Comparison of ENCODE assay signal across 9 cellular contexts in the genomic region with DNA sequence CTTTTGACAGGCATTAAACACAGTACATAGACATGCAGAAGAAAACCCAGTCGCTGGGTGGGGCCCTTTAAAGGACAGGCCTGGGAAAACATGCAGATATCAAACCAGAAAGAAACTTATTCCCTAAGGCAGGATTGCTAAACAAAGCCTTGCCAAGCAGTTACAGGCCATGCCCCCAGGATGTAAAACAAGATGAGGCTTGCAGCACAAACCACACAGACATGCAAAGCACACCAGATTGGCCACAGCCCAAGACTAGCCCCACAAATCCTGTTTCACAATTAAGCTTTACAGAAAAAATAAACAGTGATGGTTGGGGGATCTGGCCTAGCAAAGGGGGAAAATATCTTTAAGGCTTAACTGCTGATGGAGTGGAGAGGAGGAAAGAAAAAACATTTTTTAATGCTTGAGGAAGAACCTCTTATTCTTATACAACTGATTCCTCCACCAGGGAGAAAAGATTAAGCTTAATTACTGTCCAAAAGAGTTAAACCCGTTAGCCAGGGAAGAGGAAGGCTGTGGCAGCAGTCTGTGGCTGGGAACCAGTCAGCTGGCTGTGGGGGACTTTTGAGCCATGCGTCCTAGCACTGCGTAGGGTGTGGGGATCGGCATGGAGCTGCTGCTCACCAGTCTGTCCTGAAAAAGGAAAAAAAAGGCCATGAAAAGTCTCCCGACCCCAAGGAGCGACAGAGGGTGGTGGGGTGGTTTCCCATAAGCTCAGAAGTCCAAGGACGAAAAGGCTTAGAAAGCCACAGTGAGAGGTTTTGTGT. TPM values are rescaled to one million over a fixed set of nuclear protein-coding genes. Genes with fewer than 3 reads are reported as not detected.
DNase-seq lines count a peak whose midpoint lies in the region; ATAC-seq and TF ChIP-seq lines count a peak whose summit lies in the region.
"Had no signal": no experiment of that assay in that cellular context is flagged by ENCODE, and none has a peak within 500 bp of the region (broad histone marks: within the 10 kb centered on the region; RNA-seq: fewer than 3 reads in every experiment).

No MANE protein-coding gene starts in this region.

- H2AFZ ChIP-seq in PC-3 (ENCODE audit: low read length) = no peak overlapping the region

- H3K27me3 ChIP-seq in PC-3 (ENCODE audit: low read length) = no peaks in the 10 kb centered on the region

- H3K4me1 ChIP-seq in PC-3 (ENCODE audit: insufficient read depth, low read length) = no peaks in the 10 kb centered on the region

- H3K4me1 Mint-ChIP-seq in stimulated activated naive CD8-positive, alpha-beta T cell treated with anti-CD3 and anti-CD28 coated beads, Interleukin-15, amount 100 ng/mL, for 72 hours = no peaks in the 10 kb centered on the region
- no peaks in the 10 kb centered on the region for H3K4me1 Mint-ChIP-seq in immature natural killer cell

- no peak overlapping the region for H3K4me3 ChIP-seq in PC-3 (ENCODE audit: low read length)

- DNase-seq in GF-D8 (lab: John Stamatoyannopoulos, UW) (peak; percentile 39), PC-3 (peak; percentile 4), islet precursor cell (peak; percentile 93), activated gamma-delta T cell (lab: John Stamatoyannopoulos, UW) (no peak), immature natural killer cell (no peak)
- DNase-seq in stimulated activated naive CD8-positive, alpha-beta T cell treated with anti-CD3 and anti-CD28 coated beads, Interleukin-15, amount 100 ng/mL, for 72 hours = no peak
- DNase-seq in activated CD4-positive, alpha-beta T cell treated with anti-CD3 and anti-CD28 coated beads for 1 hour = no peak

- no peaks in the 10 kb centered on the region for H3K9me3 ChIP-seq in PC-3 (ENCODE audit: low read length)

- CTCF ChIA-PET in PC-3 (lab: Charles Lee) = no interaction called here

- H3K9me3 Mint-ChIP-seq in stimulated activated naive CD8-positive, alpha-beta T cell treated with anti-CD3 and anti-CD28 coated beads, Interleukin-15, amount 100 ng/mL, for 72 hours = peaks cover 0 to 9% of the 10 kb centered on the region in 2 donors
- peaks cover 0 to 6% (median 2%) of the 10 kb centered on the region in 6 donors for H3K9me3 Mint-ChIP-seq in immature natural killer cell

- H3F3A ChIP-seq in PC-3 (ENCODE audit: low read length, unreplicated experiment) = no peaks in the 10 kb centered on the region

- no peak for TF ChIP-seq CTCF in PC-3 (conservative IDR thresholded peaks at IDR 0.05; ENCODE audit: low read depth, low read length)

- H3K9me2 ChIP-seq in PC-3 (replicated peaks; ENCODE audit: low read length) = no peaks in the 10 kb centered on the region

- peaks cover 0 to 6% (median 3%) of the 10 kb centered on the region in 3 donors for H3K36me3 Mint-ChIP-seq in immature natural killer cell

- no peaks in the 10 kb centered on the region for H4K20me1 ChIP-seq in PC-3 (ENCODE audit: low read length)

- intact Hi-C loops in PC-3 (cut with micrococcal nuclease) = no loop called here

- POLR2A ChIA-PET in PC-3 (lab: Charles Lee; ENCODE audit: unreplicated experiment) = no interaction called here

- no peaks in the 10 kb centered on the region for H3K79me2 ChIP-seq in PC-3 (ENCODE audit: low read length)

- H3K27ac ChIP-seq in PC-3 (ENCODE audit: low read length) = no peak overlapping the region

- no TSS peak for BruUV-seq in PC-3 (replicated peaks; lab: Mats Ljungman, UMichigan)

- no peak overlapping the region for H3K4me3 Mint-ChIP-seq in stimulated activated naive CD8-positive, alpha-beta T cell treated with anti-CD3 and anti-CD28 coated beads, Interleukin-15, amount 100 ng/mL, for 72 hours
- H3K4me3 Mint-ChIP-seq in immature natural killer cell = no peak overlapping the region
- H3K4me3 Mint-ChIP-seq: brain had no signal

- H3K4me2 ChIP-seq in PC-3 (ENCODE audit: low read length) = no peak overlapping the region

- H3K9ac ChIP-seq in PC-3 (ENCODE audit: low read length) = no peak overlapping the region

- no peak overlapping the region for H3K27ac Mint-ChIP-seq in stimulated activated naive CD8-positive, alpha-beta T cell treated with anti-CD3 and anti-CD28 coated beads, Interleukin-15, amount 100 ng/mL, for 72 hours
- H3K27ac Mint-ChIP-seq in immature natural killer cell = no peak overlapping the region

- peaks cover 6% of the 10 kb centered on the region for H3K27me3 Mint-ChIP-seq in stimulated activated naive CD8-positive, alpha-beta T cell treated with anti-CD3 and anti-CD28 coated beads, Interleukin-15, amount 100 ng/mL, for 72 hours
- H3K27me3 Mint-ChIP-seq in immature natural killer cell (ENCODE audit: low read depth in 3 of 3) = peaks cover 0 to 2% (median 2%) of the 10 kb centered on the region in 3 donors

- ATAC-seq in HG02678 (IDR thresholded peaks at IDR 0.05; ENCODE audit: unreplicated experiment) (peak; percentile 79), PC-3 (no peak)
- no peak for ATAC-seq in stimulated activated naive CD8-positive, alpha-beta T cell treated with anti-CD3 and anti-CD28 coated beads, Interleukin-15, amount 100 ng/mL, for 72 hours

- no peaks in the 10 kb centered on the region for H3K36me3 ChIP-seq in PC-3 (ENCODE audit: low read depth, low read length)

RNA-seq across cellular contexts. Expression of a gene that starts 28.4 kb away (rescaled TPM):
- total RNA-seq in PC-3 (2014; rRNA removed) = not detected in 2 replicates
- not detected for polyA plus RNA-seq in immature natural killer cell

Comparison
In these comparisons a context has a peak if more than half of its experiments do, and no peak if none do; other contexts are left out.
1. DNase-seq: peak in GF-D8 (single experiment), PC-3 (single experiment) and islet precursor cell (single experiment); none in activated gamma-delta T cell (single experiment), stimulated activated naive CD8-positive, alpha-beta T cell treated with anti-CD3 and anti-CD28 coated beads, Interleukin-15, amount 100 ng/mL, for 72 hours (0 of 2), immature natural killer cell (0 of 3) and activated CD4-positive, alpha-beta T cell treated with anti-CD3 and anti-CD28 coated beads for 1 hour (single experiment).